26 cellular contexts compared by ENCODE assay signal in genomic region chr13:77084755-77085154, GRCh38.
"Had no signal": no experiment of that assay in that cellular context is flagged by ENCODE, and none has a peak within 500 bp of the region (broad histone marks: within the 10 kb centered on the region; RNA-seq: fewer than 3 reads in every experiment).

No MANE protein-coding gene starts in this region.

- H3K27me3 ChIP-seq: brain microvascular endothelial cell, dorsolateral prefrontal cortex, esophagus muscularis mucosa, foreskin keratinocyte, gastrocnemius medialis had no signal

- H3K4me3 ChIP-seq: coronary artery, dorsolateral prefrontal cortex, esophagus muscularis mucosa, gastrocnemius medialis had no signal

- H3K9me3 ChIP-seq: esophagus muscularis mucosa, gastrocnemius medialis had no signal

- H3K27ac ChIP-seq: brain microvascular endothelial cell, coronary artery, esophagus muscularis mucosa, foreskin keratinocyte, gastrocnemius medialis had no signal

- ATAC-seq: activated CD4-positive, alpha-beta T cell treated with anti-CD3 and anti-CD28 coated beads for 36 hours; activated CD8-positive, alpha-beta memory T cell treated with anti-CD3 and anti-CD28 coated beads, Interleukin-2, amount 10 ng/mL, durations not matched to agents 7 days and 5 days; activated CD8-positive, alpha-beta T cell treated with anti-CD3 and anti-CD28 coated beads, Interleukin-2, amount 10 ng/mL, durations not matched to agents 7 days and 5 days; activated T-cell treated with anti-CD3 and anti-CD28 coated beads, Interleukin-2, amount 50 U/mL, for 4 hours; effector memory CD8-positive, alpha-beta T cell; foreskin keratinocyte; gastrocnemius medialis had no signal

- H3K27ac Mint-ChIP-seq: activated CD4-positive, alpha-beta memory T cell treated with anti-CD3 and anti-CD28 coated beads for 36 hours; activated CD4-positive, alpha-beta T cell treated with anti-CD3 and anti-CD28 coated beads for 36 hours; activated CD4-positive, alpha-beta T cell treated with anti-CD3 and anti-CD28 coated beads, Interleukin-2, amount 10 ng/mL, durations not matched to agents 24 days and 14 days; activated CD8-positive, alpha-beta memory T cell treated with anti-CD3 and anti-CD28 coated beads, Interleukin-2, amount 10 ng/mL, durations not matched to agents 7 days and 5 days; activated CD8-positive, alpha-beta T cell treated with anti-CD3 and anti-CD28 coated beads, Interleukin-2, amount 10 ng/mL, durations not matched to agents 7 days and 5 days; activated naive CD4-positive, alpha-beta T cell treated with anti-CD3 and anti-CD28 coated beads for 36 hours; activated T-helper 2 cell treated with anti-CD3 and anti-CD28 coated beads, Interferon-gamma antibody, Interleukin-2, Interleukin-4, amounts not matched to agents 10 μg/mL and 5 μg/mL and 100 μg/mL, durations not matched to agents 14 hours and 24 hours and 36 hours; dendritic cell treated with granulocyte-macrophage colony-stimulating factor and Interleukin-4, amounts not matched to agents 40 ng/mL and 50 ng/mL, for 4 days had no signal

- H3K4me1 ChIP-seq: esophagus muscularis mucosa, foreskin keratinocyte, gastrocnemius medialis had no signal

- H3K4me1 Mint-ChIP-seq: activated CD4-positive, alpha-beta T cell treated with anti-CD3 and anti-CD28 coated beads for 36 hours; activated CD4-positive, alpha-beta T cell treated with anti-CD3 and anti-CD28 coated beads, Interleukin-2, amount 10 ng/mL, durations not matched to agents 24 days and 14 days; activated CD8-positive, alpha-beta memory T cell treated with anti-CD3 and anti-CD28 coated beads, Interleukin-2, amount 10 ng/mL, durations not matched to agents 7 days and 5 days; central memory CD8-positive, alpha-beta T cell had no signal

- H3K27me3 Mint-ChIP-seq: activated CD4-positive, alpha-beta memory T cell treated with anti-CD3 and anti-CD28 coated beads for 36 hours; activated CD4-positive, alpha-beta T cell treated with anti-CD3 and anti-CD28 coated beads for 36 hours; activated CD4-positive, alpha-beta T cell treated with anti-CD3 and anti-CD28 coated beads, Interleukin-2, amount 10 ng/mL, durations not matched to agents 24 days and 14 days; activated CD8-positive, alpha-beta memory T cell treated with anti-CD3 and anti-CD28 coated beads, Interleukin-2, amount 10 ng/mL, durations not matched to agents 7 days and 5 days; activated naive CD4-positive, alpha-beta T cell treated with anti-CD3 and anti-CD28 coated beads, Interleukin-2, amount 50 U/mL, for 24 hours; central memory CD8-positive, alpha-beta T cell; dendritic cell treated with granulocyte-macrophage colony-stimulating factor and Interleukin-4, amounts not matched to agents 40 ng/mL and 50 ng/mL, for 4 days; effector memory CD8-positive, alpha-beta T cell had no signal

- H3K9me3 Mint-ChIP-seq: activated CD4-positive, alpha-beta memory T cell treated with anti-CD3 and anti-CD28 coated beads for 36 hours; activated naive CD4-positive, alpha-beta T cell treated with anti-CD3 and anti-CD28 coated beads for 36 hours; activated naive CD4-positive, alpha-beta T cell treated with anti-CD3 and anti-CD28 coated beads, Interleukin-2, amount 50 U/mL, for 24 hours; activated T-cell treated with anti-CD3 and anti-CD28 coated beads, Interleukin-2, amount 50 U/mL, for 4 hours; activated T-helper 2 cell treated with anti-CD3 and anti-CD28 coated beads, Interferon-gamma antibody, Interleukin-2, Interleukin-4, amounts not matched to agents 10 μg/mL and 5 μg/mL and 100 μg/mL, durations not matched to agents 14 hours and 24 hours and 36 hours; central memory CD8-positive, alpha-beta T cell; dendritic cell treated with granulocyte-macrophage colony-stimulating factor and Interleukin-4, amounts not matched to agents 40 ng/mL and 50 ng/mL, for 4 days; effector memory CD8-positive, alpha-beta T cell had no signal

- DNase-seq: activated CD4-positive, alpha-beta memory T cell treated with anti-CD3 and anti-CD28 coated beads for 36 hours; activated CD4-positive, alpha-beta T cell treated with anti-CD3 and anti-CD28 coated beads for 36 hours; activated CD4-positive, alpha-beta T cell treated with anti-CD3 and anti-CD28 coated beads, Interleukin-2, amount 10 ng/mL, durations not matched to agents 24 days and 14 days; activated CD4-positive, CD25-positive, alpha-beta regulatory T cell; activated CD4-positive, CD25-positive, alpha-beta regulatory T cell treated with anti-CD3 and anti-CD28 coated beads, Interleukin-2, amount 50 U/mL, for 72 hours; activated CD8-positive, alpha-beta memory T cell treated with anti-CD3 and anti-CD28 coated beads, Interleukin-2, amount 10 ng/mL, durations not matched to agents 7 days and 5 days; activated CD8-positive, alpha-beta memory T cell treated with anti-CD3 and anti-CD28 coated beads, Interleukin-2, amount 50 U/mL, for 4 hours; activated CD8-positive, alpha-beta T cell treated with anti-CD3 and anti-CD28 coated beads, Interleukin-2, amount 10 ng/mL, durations not matched to agents 7 days and 5 days; activated effector memory CD4-positive, alpha-beta T cell treated with anti-CD3 and anti-CD28 coated beads, Interleukin-2, amount 50 U/mL, for 16 hours; activated naive CD4-positive, alpha-beta T cell treated with anti-CD3 and anti-CD28 coated beads for 36 hours; activated T-cell treated with anti-CD3 and anti-CD28 coated beads, Interleukin-2, amount 50 U/mL, for 4 hours; amniotic stem cell; brain microvascular endothelial cell; dorsolateral prefrontal cortex; effector memory CD8-positive, alpha-beta T cell; erythroblast; foreskin keratinocyte; gastrocnemius medialis; head of caudate nucleus; T-helper 2 cell had no signal

- H3K4me3 Mint-ChIP-seq: activated CD4-positive, alpha-beta memory T cell treated with anti-CD3 and anti-CD28 coated beads for 36 hours; activated CD4-positive, alpha-beta T cell treated with anti-CD3 and anti-CD28 coated beads for 36 hours; activated CD4-positive, alpha-beta T cell treated with anti-CD3 and anti-CD28 coated beads, Interleukin-2, amount 10 ng/mL, durations not matched to agents 24 days and 14 days; activated CD8-positive, alpha-beta memory T cell treated with anti-CD3 and anti-CD28 coated beads, Interleukin-2, amount 10 ng/mL, durations not matched to agents 7 days and 5 days; activated CD8-positive, alpha-beta T cell treated with anti-CD3 and anti-CD28 coated beads, Interleukin-2, amount 10 ng/mL, durations not matched to agents 7 days and 5 days; activated naive CD4-positive, alpha-beta T cell treated with anti-CD3 and anti-CD28 coated beads for 36 hours; activated naive CD4-positive, alpha-beta T cell treated with anti-CD3 and anti-CD28 coated beads, Interleukin-2, amount 50 U/mL, for 24 hours; activated T-cell treated with anti-CD3 and anti-CD28 coated beads, Interleukin-2, amount 50 U/mL, for 4 hours; central memory CD8-positive, alpha-beta T cell; dendritic cell treated with granulocyte-macrophage colony-stimulating factor and Interleukin-4, amounts not matched to agents 40 ng/mL and 50 ng/mL, for 4 days; effector memory CD8-positive, alpha-beta T cell had no signal
